In genomic region chr4:8203817-8204216, GRCh38 we compare ENCODE assay signal across 21 cellular contexts. TPM values are rescaled to one million over a fixed set of nuclear protein-coding genes. Genes with fewer than 3 reads are reported as not detected.
A peak's percentile ranks its signal among the peaks of the same experiment; 100 is the strongest.
DNase-seq lines count a peak whose midpoint lies in the region; ATAC-seq and TF ChIP-seq lines count a peak whose summit lies in the region.
"Had no signal": no experiment of that assay in that cellular context is flagged by ENCODE, and none has a peak within 500 bp of the region (broad histone marks: within the 10 kb centered on the region; RNA-seq: fewer than 3 reads in every experiment).

No MANE protein-coding gene starts in this region.

- peak overlapping the region; percentile 21 to 52 for H3K4me3 Mint-ChIP-seq in stimulated activated naive B cell treated with anti-CD40 and anti-IgM and Interleukin-4, amounts not matched to agents 10 μg/mL and 1 μg/mL and 100 μg/mL, for 72 hours
- no peak overlapping the region for H3K4me3 Mint-ChIP-seq in activated CD4-positive, alpha-beta T cell treated with anti-CD3 and anti-CD28 coated beads, Interleukin-2, amount 10 ng/mL, durations not matched to agents 7 days and 5 days

- H3K4me2 ChIP-seq in DOHH2 (ENCODE audit: low read length), result peak overlapping the region; percentile 88
- no peak overlapping the region for H3K4me2 ChIP-seq in mesenchymal stem cell (ENCODE audit: low read length, poor library complexity, severe bottlenecking)

- H4K20me1 ChIP-seq in DOHH2 (ENCODE audit: control insufficient read depth, insufficient read depth, low read depth, low read length), result no peaks in the 10 kb centered on the region

- peaks cover 44% of the 10 kb centered on the region for H3K79me2 ChIP-seq in DOHH2 (ENCODE audit: control insufficient read depth, low read length)

- POLR2A ChIA-PET in activated CD4-positive, alpha-beta T cell treated with anti-CD3 and anti-CD28 coated beads, Interleukin-2, amount 10 ng/mL, durations not matched to agents 7 days and 5 days (lab: Charles Lee), result no interaction called here

- H3K4me1 ChIP-seq in DOHH2 (ENCODE audit: control insufficient read depth, low read length), result peaks cover 77% of the 10 kb centered on the region
- peaks cover 39% of the 10 kb centered on the region for H3K4me1 ChIP-seq in RWPE2 (ENCODE audit: insufficient read depth, poor library complexity, severe bottlenecking)
- H3K4me1 ChIP-seq in mesenchymal stem cell (ENCODE audit: control insufficient read depth, insufficient read depth, low read depth, low read length), result peaks cover 57% of the 10 kb centered on the region

- H2AFZ ChIP-seq in mesenchymal stem cell (ENCODE audit: low read depth, low read length), result no peak overlapping the region

- H4K91ac ChIP-seq in mesenchymal stem cell (ENCODE audit: low read length), result peak overlapping the region; percentile 12

- no peak for DNase-seq in RWPE2 (ENCODE audit: low spot score)
- no peak for DNase-seq in mesenchymal stem cell
- no peak for DNase-seq in stimulated activated naive B cell treated with anti-CD40 and anti-IgM and Interleukin-4, amounts not matched to agents 10 μg/mL and 1 μg/mL and 100 μg/mL, for 72 hours
- DNase-seq in activated CD8-positive, alpha-beta memory T cell treated with anti-CD3 and anti-CD28 coated beads, Interleukin-2, amount 50 U/mL, for 48 hours, result no peak
- no peak for DNase-seq in activated CD4-positive, alpha-beta T cell treated with anti-CD3 and anti-CD28 coated beads, Interleukin-2, amount 10 ng/mL, durations not matched to agents 7 days and 5 days
- DNase-seq in KG1 (lab: John Stamatoyannopoulos, UW), result no peak
- DNase-seq: DMS 273 treated with DMSO at 0.1 percent for 48 hours, GDM1, Karpas-422, MM.1S, NCI-H1092, NCI-H1436 treated with DMSO at 0.1 percent for 48 hours, NCI-H2029 treated with DMSO at 0.1 percent for 48 hours, NCI-H2171, NCI-H526 treated with DMSO at 0.1 percent for 48 hours, SHP77 had no signal

- H3K4ac ChIP-seq in mesenchymal stem cell (ENCODE audit: low read depth in 1 of 2, low read length in 2 of 2), result no peak overlapping the region

- WGBS in mesenchymal stem cell, result 84% methylated on average over 8 of the region's 10 CpGs

- H2BK5ac ChIP-seq in mesenchymal stem cell (ENCODE audit: low read depth, low read length, poor library complexity, severe bottlenecking), result no peak overlapping the region

- no peaks in the 10 kb centered on the region for H3K9me2 ChIP-seq in DOHH2 (replicated peaks; ENCODE audit: control insufficient read depth, low read length)

- no peaks in the 10 kb centered on the region for H3K27me3 Mint-ChIP-seq in stimulated activated naive B cell treated with anti-CD40 and anti-IgM and Interleukin-4, amounts not matched to agents 10 μg/mL and 1 μg/mL and 100 μg/mL, for 72 hours
- no peaks in the 10 kb centered on the region for H3K27me3 Mint-ChIP-seq in activated CD4-positive, alpha-beta T cell treated with anti-CD3 and anti-CD28 coated beads, Interleukin-2, amount 10 ng/mL, durations not matched to agents 7 days and 5 days

- no peak overlapping the region for H3K23ac ChIP-seq in mesenchymal stem cell (ENCODE audit: low read length in 2 of 2)

- ATAC-seq in RWPE2 (ENCODE audit: low read depth), result no peak
- no peak for ATAC-seq in stimulated activated naive B cell treated with anti-CD40 and anti-IgM and Interleukin-4, amounts not matched to agents 10 μg/mL and 1 μg/mL and 100 μg/mL, for 72 hours (replicated peaks)
- no peak for ATAC-seq in HG03095 (IDR thresholded peaks at IDR 0.05; ENCODE audit: unreplicated experiment)

- no peak overlapping the region for H2BK12ac ChIP-seq in mesenchymal stem cell (ENCODE audit: low read length in 2 of 2)

- CTCF ChIA-PET in activated CD4-positive, alpha-beta T cell treated with anti-CD3 and anti-CD28 coated beads, Interleukin-2, amount 10 ng/mL, durations not matched to agents 7 days and 5 days (lab: Charles Lee), result interaction anchor here (1.1 kb wide), 1 partner anchor 9 kb away, joined by 4 read pairs; no protein-coding TSS in a partner anchor

- peaks cover 42 to 56% of the 10 kb centered on the region in 2 donors for H3K36me3 Mint-ChIP-seq in stimulated activated naive B cell treated with anti-CD40 and anti-IgM and Interleukin-4, amounts not matched to agents 10 μg/mL and 1 μg/mL and 100 μg/mL, for 72 hours
- H3K36me3 Mint-ChIP-seq in activated CD4-positive, alpha-beta T cell treated with anti-CD3 and anti-CD28 coated beads, Interleukin-2, amount 10 ng/mL, durations not matched to agents 7 days and 5 days (ENCODE audit: low read depth), result no peaks in the 10 kb centered on the region

- no peak overlapping the region for H3K4me3 ChIP-seq in DOHH2 (ENCODE audit: low read length)
- no peak overlapping the region for H3K4me3 ChIP-seq in RWPE2 (ENCODE audit: severe bottlenecking)
- no peak overlapping the region for H3K4me3 ChIP-seq in mesenchymal stem cell (ENCODE audit: insufficient read depth in 1 of 2, low read depth in 1 of 2, low read length in 2 of 2)
- H3K4me3 ChIP-seq: SK-N-MC had no signal

- no peak overlapping the region for H2AK5ac ChIP-seq in mesenchymal stem cell (ENCODE audit: low read length, severe bottlenecking)

- H3K9me3 ChIP-seq in DOHH2 (ENCODE audit: control insufficient read depth, insufficient read depth, low read length), result no peaks in the 10 kb centered on the region
- H3K9me3 ChIP-seq in RWPE2 (ENCODE audit: severe bottlenecking), result no peaks in the 10 kb centered on the region
- no peaks in the 10 kb centered on the region for H3K9me3 ChIP-seq in mesenchymal stem cell (ENCODE audit: control insufficient read depth, low read length)

- H3K27me3 ChIP-seq in DOHH2 (ENCODE audit: control insufficient read depth, low read length) (no peaks in the 10 kb centered on the region), RWPE2 (ENCODE audit: insufficient read depth, poor library complexity, severe bottlenecking) (no peaks in the 10 kb centered on the region), mesenchymal stem cell (ENCODE audit: control insufficient read depth in 1 of 2, insufficient read depth in 1 of 2, low read length in 2 of 2) (peaks cover 0 to 4% of the 10 kb centered on the region in 2 experiments)

- TF ChIP-seq CTCF in DOHH2 (IDR thresholded peaks at IDR 0.05; ENCODE audit: low read depth, low read length, poor library complexity, severe bottlenecking) (no peak), RWPE2 (IDR thresholded peaks at IDR 0.05; ENCODE audit: poor library complexity, severe bottlenecking) (no peak)

- peaks cover 56 to 88% of the 10 kb centered on the region in 2 donors for H3K4me1 Mint-ChIP-seq in stimulated activated naive B cell treated with anti-CD40 and anti-IgM and Interleukin-4, amounts not matched to agents 10 μg/mL and 1 μg/mL and 100 μg/mL, for 72 hours
- H3K4me1 Mint-ChIP-seq in activated CD4-positive, alpha-beta T cell treated with anti-CD3 and anti-CD28 coated beads, Interleukin-2, amount 10 ng/mL, durations not matched to agents 7 days and 5 days, result peaks cover 35% of the 10 kb centered on the region

- H3K14ac ChIP-seq in mesenchymal stem cell (ENCODE audit: low read length in 2 of 2), result peak overlapping the region in 1 of 2 experiments; percentile 35

- no peaks in the 10 kb centered on the region for H3K9me3 Mint-ChIP-seq in stimulated activated naive B cell treated with anti-CD40 and anti-IgM and Interleukin-4, amounts not matched to agents 10 μg/mL and 1 μg/mL and 100 μg/mL, for 72 hours
- no peaks in the 10 kb centered on the region for H3K9me3 Mint-ChIP-seq in activated CD4-positive, alpha-beta T cell treated with anti-CD3 and anti-CD28 coated beads, Interleukin-2, amount 10 ng/mL, durations not matched to agents 7 days and 5 days

- no peak overlapping the region for H3K18ac ChIP-seq in mesenchymal stem cell (ENCODE audit: low read depth in 1 of 2, low read length in 2 of 2)

- no peak overlapping the region for H4K8ac ChIP-seq in mesenchymal stem cell (ENCODE audit: low read length)

- H2BK15ac ChIP-seq in mesenchymal stem cell (ENCODE audit: low read depth, poor library complexity, severe bottlenecking), result no peak overlapping the region

- peaks cover 55% of the 10 kb centered on the region for H3K36me3 ChIP-seq in DOHH2 (ENCODE audit: control insufficient read depth, low read length)
- H3K36me3 ChIP-seq in RWPE2 (ENCODE audit: low read depth), result peaks cover 80% of the 10 kb centered on the region
- peaks cover 0 to 39% of the 10 kb centered on the region in 2 experiments for H3K36me3 ChIP-seq in mesenchymal stem cell (ENCODE audit: control insufficient read depth in 1 of 2, insufficient read depth in 2 of 2, low read depth in 1 of 2, low read length in 2 of 2)

- no peak overlapping the region for H2BK120ac ChIP-seq in mesenchymal stem cell (ENCODE audit: low read depth, low read length)

- peaks cover 23% of the 10 kb centered on the region for H3F3A ChIP-seq in DOHH2 (ENCODE audit: control insufficient read depth, insufficient read depth)

- no peak overlapping the region for H3K27ac Mint-ChIP-seq in stimulated activated naive B cell treated with anti-CD40 and anti-IgM and Interleukin-4, amounts not matched to agents 10 μg/mL and 1 μg/mL and 100 μg/mL, for 72 hours
- H3K27ac Mint-ChIP-seq in activated CD4-positive, alpha-beta T cell treated with anti-CD3 and anti-CD28 coated beads, Interleukin-2, amount 10 ng/mL, durations not matched to agents 7 days and 5 days, result no peak overlapping the region

- H3K79me1 ChIP-seq in mesenchymal stem cell (replicated peaks; ENCODE audit: low read length, poor library complexity, severe bottlenecking), result peaks cover 32% of the 10 kb centered on the region

- H3K9ac ChIP-seq in mesenchymal stem cell (ENCODE audit: low read length), result no peak overlapping the region

- H3K27ac ChIP-seq in DOHH2 (ENCODE audit: low read depth, low read length) (0 out of 2 replicates have a peak overlapping the region, but pooled peaks have one; percentile 94), RWPE2 (ENCODE audit: poor library complexity, severe bottlenecking) (peak overlapping the region; percentile 88), mesenchymal stem cell (ENCODE audit: low read length, poor library complexity, severe bottlenecking) (no peak overlapping the region)
- H3K27ac ChIP-seq: SK-N-MC had no signal

RNA-seq across cellular contexts. Expression of gene SH3TC1, which starts 4.7 kb away (rescaled TPM):
- polyA plus RNA-seq in mesenchymal stem cell (2013, experiment 1 of 2), result 8.0 TPM
- 7.6 TPM for polyA plus RNA-seq in mesenchymal stem cell (2013, experiment 2 of 2)
- total RNA-seq in activated CD4-positive, alpha-beta T cell treated with anti-CD3 and anti-CD28 coated beads, Interleukin-2, amount 10 ng/mL, durations not matched to agents 7 days and 5 days, result 10 to 100 TPM in 1 of 2 experiments, 1 to 10 TPM in 1; 8.2 to 10.8 TPM
- total RNA-seq: H1 had no signal

RNA-seq across cellular contexts. Expression of gene ABLIM2, which starts 45.2 kb away (rescaled TPM):
- 0.06 TPM for polyA plus RNA-seq in mesenchymal stem cell (2013, experiment 1 of 2)
- 0.04 TPM for polyA plus RNA-seq in mesenchymal stem cell (2013, experiment 2 of 2)
- under 1 TPM; 0.30 to 0.79 TPM for total RNA-seq in activated CD4-positive, alpha-beta T cell treated with anti-CD3 and anti-CD28 coated beads, Interleukin-2, amount 10 ng/mL, durations not matched to agents 7 days and 5 days
- polyA plus RNA-seq: CD14-positive monocyte had no signal
